ENCODE assay signal across 23 cellular contexts in genomic region chrX:154036513-154036912, GRCh38. TPM values are rescaled to one million over a fixed set of nuclear protein-coding genes. Genes with fewer than 3 reads are reported as not detected.
DNase-seq lines count a peak whose midpoint lies in the region; ATAC-seq, FAIRE-seq and TF ChIP-seq lines count a peak whose summit lies in the region.
"Had no signal": no experiment of that assay in that cellular context is flagged by ENCODE, and none has a peak within 500 bp of the region (broad histone marks: within the 10 kb centered on the region; RNA-seq: fewer than 3 reads in every experiment).

No MANE protein-coding gene starts in this region.

- no peaks in the 10 kb centered on the region; the same call in 1 of the 2 replicates for H3K79me2 ChIP-seq in GM12878 (ENCODE audit: control insufficient read depth, insufficient read depth, low read length)

- H3K27me3 ChIP-seq in GM12878 (replicated peaks in 1 of 2; ENCODE audit: control insufficient read depth in 2 of 2, insufficient read depth in 2 of 2, low read length in 1 of 2): no peaks in the 10 kb centered on the region
- H3K27me3 ChIP-seq: tibial artery had no signal

- no TSS peak for BruUV-seq in GM12878 (replicated peaks; lab: Mats Ljungman, UMichigan)

- H3K4me1 Mint-ChIP-seq in stimulated activated memory B cell treated with anti-CD40 and anti-IgM and Interleukin-4, amounts not matched to agents 10 μg/mL and 1 μg/mL and 100 μg/mL, for 72 hours: peaks cover 33% of the 10 kb centered on the region

- no peaks in the 10 kb centered on the region for H3K4me1 ChIP-seq in GM12878 (ENCODE audit: control insufficient read depth, insufficient read depth, low read length)

- peaks cover 50% of the 10 kb centered on the region for H3K36me3 ChIP-seq in KOPT-K1 (ENCODE audit: insufficient read depth, low read length)
- peaks cover 0 to 2% of the 10 kb centered on the region in 2 experiments; a peak in 3 of 4 replicates for H3K36me3 ChIP-seq in GM12878 (ENCODE audit: control insufficient read depth in 2 of 2, insufficient read depth in 2 of 2, low read length in 1 of 2)

- no peak overlapping the region for H3K4me3 ChIP-seq in GM12878
- H3K4me3 ChIP-seq: tibial artery had no signal

- no peaks in the 10 kb centered on the region for H3K9me3 ChIP-seq in KOPT-K1 (ENCODE audit: insufficient read depth, low read length, poor library complexity, severe bottlenecking)
- H3K9me3 ChIP-seq in GM12878 (replicated peaks; ENCODE audit: control insufficient read depth, insufficient read depth, low read length): no peaks in the 10 kb centered on the region
- H3K9me3 ChIP-seq: tibial artery had no signal

- peak; percentile 14 for DNase-seq in stimulated activated CD4-positive, alpha-beta T cell treated with anti-CD3 and anti-CD28 coated beads, Interleukin-2, amount 100 ng/mL, for 4 hours (ENCODE audit: low read depth)
- no peak for DNase-seq in stimulated activated CD4-positive, alpha-beta T cell treated with anti-CD3 and anti-CD28 coated beads, Interleukin-12 subunit alpha, Interleukin-12 subunit beta, amount 100 ng/mL, for 4 hours
- DNase-seq in GM12878 (ENCODE audit: low read depth, low spot score) (no peak), DMS79 treated with DMSO at 0.1 percent for 48 hours (lab: John Stamatoyannopoulos, UW) (no peak)
- DNase-seq: activated CD8-positive, alpha-beta memory T cell treated with anti-CD3 and anti-CD28 coated beads, Interleukin-2, amount 50 U/mL, for 48 hours; anterior cingulate cortex; DMS 273 treated with DMSO at 0.1 percent for 48 hours; foreskin fibroblast; HFFc6; left colon; NCI-H2081 treated with DMSO at 0.1 percent for 48 hours; NCI-H526 treated with DMSO at 0.1 percent for 48 hours; stimulated activated CD4-positive, alpha-beta T cell treated with anti-CD3 and anti-CD28 coated beads, Interleukin-4, amount 100 ng/mL, for 1 hour; stimulated activated CD8-positive, alpha-beta memory T cell treated with anti-CD3 and anti-CD28 coated beads, Interleukin-4, amount 100 ng/mL, for 48 hours; tibial artery had no signal

- H3K27me3 Mint-ChIP-seq in stimulated activated memory B cell treated with anti-CD40 and anti-IgM and Interleukin-4, amounts not matched to agents 10 μg/mL and 1 μg/mL and 100 μg/mL, for 72 hours: no peaks in the 10 kb centered on the region
- H3K27me3 Mint-ChIP-seq: IgD-negative memory B cell had no signal

- CTCF ChIA-PET in GM12878 (lab: Yijun Ruan, JAX): interaction anchor here (1.3 to 1.7 kb wide), 3 partner anchors 15 to 112 kb away, joined by 3 to 6 read pairs (median 5); no protein-coding TSS in a partner anchor

- no peak for TF ChIP-seq POLR2A in GM12878 (IDR thresholded peaks at IDR 0.05; ENCODE audit: low read depth, low read length)

- H3K4me3 Mint-ChIP-seq in stimulated activated memory B cell treated with anti-CD40 and anti-IgM and Interleukin-4, amounts not matched to agents 10 μg/mL and 1 μg/mL and 100 μg/mL, for 72 hours: no peak overlapping the region
- H3K4me3 Mint-ChIP-seq: HFFc6 had no signal

- H3K27ac ChIP-seq in KOPT-K1 (ENCODE audit: low read depth, low read length, poor library complexity, severe bottlenecking): peak overlapping the region; percentile 61
- H3K27ac ChIP-seq in GM12878 (ENCODE audit: control insufficient read depth, insufficient read depth): no peak overlapping the region
- H3K27ac ChIP-seq: tibial artery had no signal

- no peaks in the 10 kb centered on the region for H3K9me3 Mint-ChIP-seq in stimulated activated memory B cell treated with anti-CD40 and anti-IgM and Interleukin-4, amounts not matched to agents 10 μg/mL and 1 μg/mL and 100 μg/mL, for 72 hours
- H3K9me3 Mint-ChIP-seq: HFFc6, IgD-negative memory B cell had no signal

- H3K4me2 ChIP-seq in GM12878 (ENCODE audit: control insufficient read depth, insufficient read depth): no peak overlapping the region

- no peak overlapping the region for H2AFZ ChIP-seq in GM12878 (ENCODE audit: control insufficient read depth, low read depth, low read length)

- H3K27ac Mint-ChIP-seq in stimulated activated memory B cell treated with anti-CD40 and anti-IgM and Interleukin-4, amounts not matched to agents 10 μg/mL and 1 μg/mL and 100 μg/mL, for 72 hours: peak overlapping the region; percentile 64
- H3K27ac Mint-ChIP-seq: HFFc6 had no signal

- TF ChIP-seq RAD21 in GM12878 (IDR thresholded peaks at IDR 0.05; ENCODE audit: insufficient read depth, low read depth, low read length): no peak

- SMC1A ChIA-PET in GM12878 (lab: Charles Lee; ENCODE audit: uncharacterized antibody, unreplicated experiment): interaction anchor here (1.1 to 1.2 kb wide), 3 partner anchors 10 to 24 kb away, joined by 3 to 4 read pairs (median 4); partner anchors contain the start of gene IRAK1

- TF ChIP-seq CTCF in GM12878 (IDR thresholded peaks at IDR 0.05 in 2 of 3, conservative IDR thresholded peaks at IDR 0.05 in 1 of 3; ENCODE audit: control insufficient read depth in 2 of 3, extremely low read depth in 1 of 3, insufficient read depth in 1 of 3, low read depth in 3 of 3, low read length in 3 of 3): no peak

- intact Hi-C loops in GM12878 (cut with micrococcal nuclease; ENCODE audit: unreplicated experiment): no loop called here

- RAD21 ChIA-PET in GM12878 (lab: Charles Lee; ENCODE audit: unreplicated experiment): interaction anchor here (1.0 kb wide), 1 partner anchor 89 kb away, joined by 3 read pairs; no protein-coding TSS in a partner anchor

- ATAC-seq in GM12878: peak; percentile 63
- ATAC-seq in stimulated activated memory B cell treated with anti-CD40 and anti-IgM and Interleukin-4, amounts not matched to agents 10 μg/mL and 1 μg/mL and 100 μg/mL, for 72 hours: peak; percentile 64
- no peak for ATAC-seq in HG02884 (IDR thresholded peaks at IDR 0.05; ENCODE audit: unreplicated experiment)
- ATAC-seq in GM19324 (IDR thresholded peaks at IDR 0.05; ENCODE audit: low FRiP score, unreplicated experiment): no peak
- ATAC-seq: left colon, sciatic nerve had no signal

- no peak for TF ChIP-seq EP300 in GM12878 (IDR thresholded peaks at IDR 0.05; ENCODE audit: borderline replicate concordance in 1 of 2, control insufficient read depth in 1 of 2, low read depth in 2 of 2, low read length in 2 of 2)

- in situ Hi-C loops in GM12878 (cut with MboI): no loop called here

- no peaks in the 10 kb centered on the region; the same call in 1 of the 2 replicates for H4K20me1 ChIP-seq in GM12878 (ENCODE audit: control insufficient read depth, insufficient read depth)

- WGBS in GM12878 (ENCODE audit: insufficient coverage, insufficient replicate concordance, low lambda C conversion rate, missing lambda C conversion rate): 37% methylated on average over 7 of the region's 8 CpGs

- H3K9ac ChIP-seq in GM12878 (ENCODE audit: control insufficient read depth, insufficient read depth, low read length): no peak overlapping the region

- FAIRE-seq in GM12878 (lab: Jason Lieb, UNC): no peak
- FAIRE-seq: endothelial cell of umbilical vein, TTC549 had no signal

- POLR2A ChIA-PET in GM12878 (lab: Charles Lee): interaction anchor here (0.6 to 1.2 kb wide), 7 partner anchors 11 to 272 kb away, joined by 3 to 5 read pairs (median 3); no protein-coding TSS in a partner anchor

- peaks cover 24% of the 10 kb centered on the region for H3K36me3 Mint-ChIP-seq in stimulated activated memory B cell treated with anti-CD40 and anti-IgM and Interleukin-4, amounts not matched to agents 10 μg/mL and 1 μg/mL and 100 μg/mL, for 72 hours
- H3K36me3 Mint-ChIP-seq: IgD-negative memory B cell had no signal

TF ChIP-seq in GM12878, 131 proteins besides CTCF, POLR2A, EP300 and RAD21:
- TF ChIP-seq RCOR1 (conservative IDR thresholded peaks at IDR 0.05; ENCODE audit: low read depth, low read length): no peak
- peak; percentile 43; the same call in 1 of the 2 replicates for TF ChIP-seq RUNX3 (IDR thresholded peaks at IDR 0.05; ENCODE audit: low read length)
TF ChIP-seq in GM12878: peak in this region for 1.

RNA-seq across cellular contexts. Expression of gene IRAK1, which starts 16.8 kb away (rescaled TPM):
- 44.0 and 54.1 TPM in 2 replicates for total RNA-seq in GM12878 (2013; cell fraction: nucleolus; rRNA removed)
- total RNA-seq in GM12878 (2014; rRNA removed) (63.2 and 77.8 TPM in 2 replicates), GM12878 (2014; rRNA removed; fragmentation: Illumina TruSeq; extraction: Trizol) (37.6 and 42.3 TPM in 2 replicates), GM12878 (2021) (106 and 136 TPM in 2 replicates)
- 21.6 TPM for polyA plus RNA-seq in GM12878 (2011; ENCODE audit: low read depth)
- polyA plus RNA-seq in GM12878 (2011; rRNA removed) (19.0 and 27.8 TPM in 2 replicates), GM12878 (2014; fragmentation: Illumina TruSeq; extraction: Trizol) (9.4 and 32.7 TPM in 2 replicates), GM12878 (2014; fragmentation: Nextera tagmentation; extraction: Ambion mirVana) (10 to 100 TPM in 1 of 2 experiments, 1 to 10 TPM in 1; 4.2 to 15.1 TPM), GM12878 (2014; rRNA removed) (89.9 and 107 TPM in 2 replicates), GM12878 (2016; fragmentation: Nextera tagmentation; extraction: Ambion mirVana) (10 to 100 TPM; 36.8 to 82.4 TPM)
- polyA plus RNA-seq in GM12878 (2011; cell fraction: cytosol; rRNA removed): 29.6 and 55.4 TPM in 2 replicates
- 65.0 and 102 TPM in 2 replicates for polyA plus RNA-seq in GM12878 (2011; cell fraction: nucleus; rRNA removed)
- polyA plus RNA-seq in GM12878 (2012): 45.7 and 78.8 TPM in 2 replicates
- polyA minus RNA-seq in GM12878 (2011; rRNA and poly(A)+ RNA removed): 22.2 and 50.5 TPM in 2 replicates
- 36.8 TPM in 2 replicates for polyA minus RNA-seq in GM12878 (2011; cell fraction: cytosol; rRNA and poly(A)+ RNA removed)
- polyA minus RNA-seq in GM12878 (2011; cell fraction: nucleus; rRNA and poly(A)+ RNA removed): 25.1 and 44.2 TPM in 2 replicates

Comparison
In these comparisons a context has a peak if more than half of its experiments do, and no peak if none do; other contexts are left out.
1. ATAC-seq: peak in GM12878 (single experiment) and stimulated activated memory B cell treated with anti-CD40 and anti-IgM and Interleukin-4, amounts not matched to agents 10 μg/mL and 1 μg/mL and 100 μg/mL, for 72 hours (single experiment); none in HG02884 (single experiment) and GM19324 (single experiment).